Comparison of ENCODE assay signal across 23 cellular contexts in genomic region chr1:228181635-228182034, GRCh38.
"Had no signal": no experiment of that assay in that cellular context is flagged by ENCODE, and none has a peak within 500 bp of the region (broad histone marks: within the 10 kb centered on the region; RNA-seq: fewer than 3 reads in every experiment).

No MANE protein-coding gene starts in this region.

- H3K27me3 ChIP-seq: body of pancreas, cardiac muscle cell, left lung, tibial nerve, uterus had no signal

- H3K4me3 Mint-ChIP-seq: activated CD8-positive, alpha-beta T cell treated with anti-CD3 and anti-CD28 coated beads, Interleukin-2, amount 10 ng/mL, durations not matched to agents 7 days and 5 days; activated naive CD4-positive, alpha-beta T cell treated with anti-CD3 and anti-CD28 coated beads, Interleukin-2, amount 50 U/mL, for 24 hours; activated T-cell treated with anti-CD3 and anti-CD28 coated beads, Interleukin-2, amount 50 U/mL, for 72 hours; dendritic cell treated with granulocyte-macrophage colony-stimulating factor and Interleukin-4, amounts not matched to agents 40 ng/mL and 50 ng/mL, for 4 days; nephron progenitor cell; stimulated activated naive CD8-positive, alpha-beta T cell treated with anti-CD3 and anti-CD28 coated beads, Interleukin-15, amount 100 ng/mL, for 72 hours; T-cell; T-helper 2 cell treated with Interferon-gamma antibody and Interleukin-4, amounts not matched to agents 5 μg/mL and 100 μg/mL, for 36 hours had no signal

- H3K36me3 ChIP-seq: cardiac muscle cell, left lung, uterus had no signal

- ATAC-seq: activated CD4-positive, CD25-positive, alpha-beta regulatory T cell treated with anti-CD3 and anti-CD28 coated beads, Interleukin-2, amount 50 U/mL, for 24 hours; activated CD8-positive, alpha-beta T cell treated with anti-CD3 and anti-CD28 coated beads, Interleukin-2, amount 10 ng/mL, durations not matched to agents 7 days and 5 days; activated T-cell treated with anti-CD3 and anti-CD28 coated beads, Interleukin-2, amount 50 U/mL, for 72 hours; body of pancreas; left lung; T-cell had no signal

- DNase-seq: activated CD4-positive, alpha-beta T cell treated with anti-CD3 and anti-CD28 coated beads, Interleukin-2, amount 50 U/mL, for 1 hour; activated CD8-positive, alpha-beta T cell treated with anti-CD3 and anti-CD28 coated beads, Interleukin-2, amount 10 ng/mL, durations not matched to agents 7 days and 5 days; activated gamma-delta T cell treated with Interleukin-2 at 50 U/mL for 16 hours; activated T-cell treated with anti-CD3 and anti-CD28 coated beads, Interleukin-2, amount 50 U/mL, for 72 hours; anterior cingulate cortex; body of pancreas; effector CD4-positive, alpha-beta T cell; foreskin fibroblast; kidney glomerular epithelial cell; nephron progenitor cell; occipital lobe; stimulated activated CD4-positive, alpha-beta T cell treated with anti-CD3 and anti-CD28 coated beads, Interleukin-12 subunit alpha, Interleukin-12 subunit beta, amount 100 ng/mL, for 4 hours; stimulated activated naive CD8-positive, alpha-beta T cell treated with anti-CD3 and anti-CD28 coated beads, Interleukin-15, amount 100 ng/mL, for 72 hours; uterus had no signal

- H3K4me3 ChIP-seq: body of pancreas, cardiac muscle cell, left lung, tibial nerve, uterus had no signal

- H3K27me3 Mint-ChIP-seq: activated naive CD4-positive, alpha-beta T cell treated with anti-CD3 and anti-CD28 coated beads, Interleukin-2, amount 50 U/mL, for 24 hours; dendritic cell treated with granulocyte-macrophage colony-stimulating factor and Interleukin-4, amounts not matched to agents 40 ng/mL and 50 ng/mL, for 4 days; stimulated activated naive CD8-positive, alpha-beta T cell treated with anti-CD3 and anti-CD28 coated beads, Interleukin-15, amount 100 ng/mL, for 72 hours; T-cell had no signal

- H3K27ac ChIP-seq: body of pancreas, cardiac muscle cell, tibial nerve, uterus, VCaP had no signal

- H3K4me1 ChIP-seq: body of pancreas, uterus had no signal

- H3K9me3 ChIP-seq: body of pancreas, left lung, tibial nerve, uterus had no signal

- H3K27ac Mint-ChIP-seq: activated CD8-positive, alpha-beta T cell treated with anti-CD3 and anti-CD28 coated beads, Interleukin-2, amount 10 ng/mL, durations not matched to agents 7 days and 5 days; activated naive CD4-positive, alpha-beta T cell treated with anti-CD3 and anti-CD28 coated beads, Interleukin-2, amount 50 U/mL, for 24 hours; dendritic cell treated with granulocyte-macrophage colony-stimulating factor and Interleukin-4, amounts not matched to agents 40 ng/mL and 50 ng/mL, for 4 days; nephron progenitor cell; stimulated activated naive CD8-positive, alpha-beta T cell treated with anti-CD3 and anti-CD28 coated beads, Interleukin-15, amount 100 ng/mL, for 72 hours; T-cell; T-helper 2 cell treated with Interferon-gamma antibody and Interleukin-4, amounts not matched to agents 5 μg/mL and 100 μg/mL, for 36 hours had no signal

- H3K36me3 Mint-ChIP-seq: activated naive CD4-positive, alpha-beta T cell treated with anti-CD3 and anti-CD28 coated beads, Interleukin-2, amount 50 U/mL, for 24 hours; T-cell had no signal

- H3K9me3 Mint-ChIP-seq: activated naive CD4-positive, alpha-beta T cell treated with anti-CD3 and anti-CD28 coated beads, Interleukin-2, amount 50 U/mL, for 24 hours; activated T-cell treated with anti-CD3 and anti-CD28 coated beads, Interleukin-2, amount 50 U/mL, for 72 hours; dendritic cell treated with granulocyte-macrophage colony-stimulating factor and Interleukin-4, amounts not matched to agents 40 ng/mL and 50 ng/mL, for 4 days; nephron progenitor cell; stimulated activated naive CD8-positive, alpha-beta T cell treated with anti-CD3 and anti-CD28 coated beads, Interleukin-15, amount 100 ng/mL, for 72 hours; T-cell; T-helper 2 cell treated with Interferon-gamma antibody and Interleukin-4, amounts not matched to agents 5 μg/mL and 100 μg/mL, for 36 hours had no signal
